Comparison of ENCODE assay signal across 11 cellular contexts in the genomic region with DNA sequence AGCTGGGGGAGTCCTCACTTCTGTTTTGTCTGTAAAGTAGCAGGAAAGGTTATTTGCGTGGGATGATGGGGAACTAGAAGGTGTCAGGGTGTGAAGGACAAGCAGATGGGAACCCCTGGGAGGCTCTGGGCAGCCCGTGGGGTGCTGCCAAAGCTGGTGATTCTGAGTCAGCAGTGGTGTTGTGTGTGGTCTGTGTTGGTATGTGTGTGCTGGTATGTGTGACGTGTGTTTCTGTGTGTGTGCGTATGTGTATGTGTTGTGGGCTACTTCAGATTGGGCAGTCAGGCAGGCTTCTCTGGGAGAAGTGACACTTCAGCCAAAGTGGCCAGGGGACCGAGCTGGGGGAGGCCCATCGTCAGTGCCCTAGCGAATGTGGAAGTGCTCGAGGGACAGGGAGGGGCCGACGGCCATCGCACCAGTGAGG. TPM values are rescaled to one million over a fixed set of nuclear protein-coding genes. Genes with fewer than 3 reads are reported as not detected.
DNase-seq lines count a peak whose midpoint lies in the region; ATAC-seq and TF ChIP-seq lines count a peak whose summit lies in the region.
"Had no signal": no experiment of that assay in that cellular context is flagged by ENCODE, and none has a peak within 500 bp of the region (broad histone marks: within the 10 kb centered on the region; RNA-seq: fewer than 3 reads in every experiment).

No MANE protein-coding gene starts in this region.

- ATAC-seq in GM18868 (IDR thresholded peaks at IDR 0.05; ENCODE audit: unreplicated experiment) = peak; percentile 53
- peak; percentile 53 for ATAC-seq in HG03175 (IDR thresholded peaks at IDR 0.05; ENCODE audit: unreplicated experiment)
- peak; percentile 40 for ATAC-seq in stimulated activated naive CD8-positive, alpha-beta T cell treated with anti-CD3 and anti-CD28 coated beads, Interleukin-15, amount 100 ng/mL, for 72 hours
- ATAC-seq: T-helper 17 cell had no signal

- DNase-seq in fibroblast of the aortic adventitia (ENCODE audit: low read depth) = peak; percentile 47
- no peak for DNase-seq in stimulated activated naive CD8-positive, alpha-beta T cell treated with anti-CD3 and anti-CD28 coated beads, Interleukin-15, amount 100 ng/mL, for 72 hours
- DNase-seq in NCI-H2196 (lab: John Stamatoyannopoulos, UW; ENCODE audit: unreplicated experiment) = no peak
- no peak for DNase-seq in activated T-cell treated with anti-CD3 and anti-CD28 coated beads for 4 hours
- DNase-seq in occipital lobe (lab: John Stamatoyannopoulos, UW) = no peak
- DNase-seq: activated CD4-positive, alpha-beta T cell treated with anti-CD3 and anti-CD28 coated beads, Interleukin-2, amount 50 U/mL, for 48 hours; immature natural killer cell; stimulated activated CD4-positive, alpha-beta T cell treated with anti-CD3 and anti-CD28 coated beads, Interleukin-1b, Interleukin-23, amount 100 ng/mL, for 48 hours; T-helper 17 cell had no signal

- H3K27ac Mint-ChIP-seq in stimulated activated naive CD8-positive, alpha-beta T cell treated with anti-CD3 and anti-CD28 coated beads, Interleukin-15, amount 100 ng/mL, for 72 hours = peak overlapping the region in 1 of 2 donors; percentile 48
- H3K27ac Mint-ChIP-seq: immature natural killer cell, T-helper 17 cell had no signal

- peaks cover 69% of the 10 kb centered on the region for H3K27me3 Mint-ChIP-seq in stimulated activated naive CD8-positive, alpha-beta T cell treated with anti-CD3 and anti-CD28 coated beads, Interleukin-15, amount 100 ng/mL, for 72 hours

- H3K9me3 Mint-ChIP-seq in stimulated activated naive CD8-positive, alpha-beta T cell treated with anti-CD3 and anti-CD28 coated beads, Interleukin-15, amount 100 ng/mL, for 72 hours = no peaks in the 10 kb centered on the region

- TF ChIP-seq CTCF in fibroblast of the aortic adventitia (IDR thresholded peaks at IDR 0.05; ENCODE audit: insufficient read depth, low read length) = no peak

- H3K4me3 Mint-ChIP-seq in stimulated activated naive CD8-positive, alpha-beta T cell treated with anti-CD3 and anti-CD28 coated beads, Interleukin-15, amount 100 ng/mL, for 72 hours = no peak overlapping the region
- H3K4me3 Mint-ChIP-seq: T-helper 17 cell had no signal

- peaks cover 12% of the 10 kb centered on the region for H3K4me1 Mint-ChIP-seq in stimulated activated naive CD8-positive, alpha-beta T cell treated with anti-CD3 and anti-CD28 coated beads, Interleukin-15, amount 100 ng/mL, for 72 hours
- H3K4me1 Mint-ChIP-seq: immature natural killer cell had no signal

- H3K4me3 ChIP-seq in fibroblast of the aortic adventitia (ENCODE audit: low read depth, low read length) = no peak overlapping the region

RNA-seq across cellular contexts. Expression of gene BDKRB2, which starts 15.3 kb away (rescaled TPM):
- 7.4 and 23.1 TPM in 2 replicates for total RNA-seq in fibroblast of the aortic adventitia (ENCODE audit: low replicate concordance)
- total RNA-seq in occipital lobe = 0.16 TPM
- total RNA-seq: T-helper 17 cell had no signal
